ENCODE assay signal across 8 cellular contexts in genomic region chr1:93448292-93448982, GRCh38. TPM values are rescaled to one million over a fixed set of nuclear protein-coding genes. Genes with fewer than 3 reads are reported as not detected.
DNase-seq lines count a peak whose midpoint lies in the region; ATAC-seq and TF ChIP-seq lines count a peak whose summit lies in the region.

No MANE protein-coding gene starts in this region.

- H3K4me3 Mint-ChIP-seq in brain: peak overlapping the region; percentile 97 to 100 (median 99)

- H3K36me3 Mint-ChIP-seq in brain: no peaks in the 10 kb centered on the region

- DNase-seq in BJ (ENCODE audit: low read depth) (no peak), NCI-H69 (lab: John Stamatoyannopoulos, UW) (peak; percentile 88), iPS-NIHi11 (ENCODE audit: low spot score) (peak; percentile 86)

- TF ChIP-seq CTCF in BJ (IDR thresholded peaks at IDR 0.05; ENCODE audit: insufficient read depth, low read depth, low read length) (no peak), brain (conservative IDR thresholded peaks at IDR 0.05) (no peak)

- H3K36me3 ChIP-seq in BJ (ENCODE audit: control insufficient read depth, insufficient read depth, low read length): no peaks in the 10 kb centered on the region

- CTCF ChIA-PET in BJ (lab: Yijun Ruan, JAX): interaction anchor here (1.1 to 3.3 kb wide), 4 partner anchors 230 to 400 kb away, joined by 3 to 12 read pairs (median 4); no protein-coding TSS in a partner anchor

- ATAC-seq in GM19035 (IDR thresholded peaks at IDR 0.05; ENCODE audit: unreplicated experiment) (peak; percentile 31), HG03520 (IDR thresholded peaks at IDR 0.05; ENCODE audit: unreplicated experiment) (no peak), HG03442 (IDR thresholded peaks at IDR 0.05; ENCODE audit: unreplicated experiment) (no peak)

- peaks cover 22% of the 10 kb centered on the region for H3K27me3 Mint-ChIP-seq in brain

- H3K4me1 Mint-ChIP-seq in brain: peaks cover 58% of the 10 kb centered on the region

- peak overlapping the region; percentile 62 for H3K4me3 ChIP-seq in BJ (ENCODE audit: low read depth, low read length)
- peak overlapping the region; percentile 50 to 96 (median 84) for H3K4me3 ChIP-seq in skin epidermis

- H3K9me3 Mint-ChIP-seq in brain: peaks cover 0 to 5% (median 0%) of the 10 kb centered on the region in 5 experiments

- no peaks in the 10 kb centered on the region for H3K27me3 ChIP-seq in BJ (ENCODE audit: control insufficient read depth, insufficient read depth, low read length)

- POLR2A ChIA-PET in BJ (lab: Charles Lee): no interaction called here

- H3K27ac ChIP-seq in skin epidermis: peak overlapping the region; percentile 3 to 97 (median 84)

- peak overlapping the region; percentile 99 to 100 (median 99) for H3K27ac Mint-ChIP-seq in brain

RNA-seq across cellular contexts. Expression of gene FNBP1L, which starts 0.5 kb away (rescaled TPM):
- polyA plus RNA-seq in BJ (2011; rRNA removed) (5.5 and 12.4 TPM in 2 replicates), brain (ENCODE audit: insufficient read depth, low read depth, low replicate concordance) (42.0 TPM)
- 3.7 and 4.9 TPM in 2 replicates for polyA minus RNA-seq in BJ (2011; rRNA and poly(A)+ RNA removed)
